In genomic region chr16:88884569-88885271, GRCh38 we compare ENCODE assay signal across 17 cellular contexts. TPM values are rescaled to one million over a fixed set of nuclear protein-coding genes. Genes with fewer than 3 reads are reported as not detected.
A peak's percentile ranks its signal among the peaks of the same experiment; 100 is the strongest.
DNase-seq lines count a peak whose midpoint lies in the region; ATAC-seq and TF ChIP-seq lines count a peak whose summit lies in the region.
"Had no signal": no experiment of that assay in that cellular context is flagged by ENCODE, and none has a peak within 500 bp of the region (broad histone marks: within the 10 kb centered on the region; RNA-seq: fewer than 3 reads in every experiment).

No MANE protein-coding gene starts in this region.

- CTCF ChIA-PET in HEK293 (lab: Yijun Ruan, JAX) = no interaction called here

- H4K20me1 ChIP-seq in BLaER1 (peaks cover 84% of the 10 kb centered on the region), neural progenitor cell (ENCODE audit: low read depth) (no peaks in the 10 kb centered on the region)

- H3K9me3 Mint-ChIP-seq in neural progenitor cell = no peaks in the 10 kb centered on the region
- H3K9me3 Mint-ChIP-seq: CD4-positive, CD25-positive, alpha-beta regulatory T cell; CD8-positive, alpha-beta memory T cell had no signal

- H3F3A ChIP-seq in neural progenitor cell (ENCODE audit: low read depth) = no peaks in the 10 kb centered on the region

- no peaks in the 10 kb centered on the region for H3K36me3 Mint-ChIP-seq in neural progenitor cell
- H3K36me3 Mint-ChIP-seq: CD4-positive, CD25-positive, alpha-beta regulatory T cell; CD8-positive, alpha-beta memory T cell had no signal

- TF ChIP-seq CTCF in HEK293 (tag by site-specific recombination; IDR thresholded peaks at IDR 0.05) (no peak), neural progenitor cell (IDR thresholded peaks at IDR 0.05) (no peak)

- H3K27me3 ChIP-seq in BLaER1 = no peaks in the 10 kb centered on the region
- no peaks in the 10 kb centered on the region for H3K27me3 ChIP-seq in neural progenitor cell
- no peaks in the 10 kb centered on the region for H3K27me3 ChIP-seq in skeletal muscle tissue (ENCODE audit: control insufficient read depth in 3 of 3, insufficient read depth in 3 of 3, low read length in 3 of 3)

- peaks cover 6% of the 10 kb centered on the region for H3K27me3 Mint-ChIP-seq in neural progenitor cell (ENCODE audit: insufficient read depth, low read depth)
- H3K27me3 Mint-ChIP-seq: CD4-positive, CD25-positive, alpha-beta regulatory T cell; CD8-positive, alpha-beta memory T cell had no signal

- H3K27ac Mint-ChIP-seq in neural progenitor cell = no peak overlapping the region
- H3K27ac Mint-ChIP-seq: CD4-positive, CD25-positive, alpha-beta regulatory T cell; CD8-positive, alpha-beta memory T cell; GM23338 had no signal

- peaks cover 97% of the 10 kb centered on the region for H3K4me1 ChIP-seq in BLaER1
- H3K4me1 ChIP-seq in HEK293 (ENCODE audit: control insufficient read depth, insufficient read depth, low read length) = no peaks in the 10 kb centered on the region
- H3K4me1 ChIP-seq in neural progenitor cell = peaks cover 7% of the 10 kb centered on the region
- peaks cover 56 to 69% (median 66%) of the 10 kb centered on the region in 3 donors for H3K4me1 ChIP-seq in skeletal muscle tissue (ENCODE audit: control insufficient read depth in 3 of 3, insufficient read depth in 3 of 3, low read length in 3 of 3)

- ATAC-seq in GM21515 (IDR thresholded peaks at IDR 0.05; ENCODE audit: unreplicated experiment) = no peak
- ATAC-seq: GM23338, HCT116 had no signal

- H3K36me3 ChIP-seq in BLaER1 (peaks cover 77% of the 10 kb centered on the region), HEK293 (ENCODE audit: control insufficient read depth in 2 of 2, insufficient read depth in 1 of 2, low read length in 2 of 2) (no peaks in the 10 kb centered on the region), neural progenitor cell (no peaks in the 10 kb centered on the region), skeletal muscle tissue (ENCODE audit: control insufficient read depth in 3 of 3, insufficient read depth in 3 of 3, low read length in 3 of 3) (peaks cover 31 to 51% (median 45%) of the 10 kb centered on the region in 3 donors)

- H3K27ac ChIP-seq in BLaER1 (peak overlapping the region; percentile 49), HEK293 (ENCODE audit: extremely low read depth, low read depth, low read length) (no peak overlapping the region), neural progenitor cell (no peak overlapping the region), skeletal muscle tissue (ENCODE audit: low read depth, low read length) (peak overlapping the region; percentile 98)

- peak overlapping the region; percentile 53 for H3K4me3 Mint-ChIP-seq in neural progenitor cell
- H3K4me3 Mint-ChIP-seq: CD4-positive, CD25-positive, alpha-beta regulatory T cell; CD8-positive, alpha-beta memory T cell; GM23338 had no signal

- H3K79me2 ChIP-seq in neural progenitor cell (ENCODE audit: low read depth) = no peaks in the 10 kb centered on the region

- H3K9me3 ChIP-seq in BLaER1 (peaks cover 4% of the 10 kb centered on the region), HEK293 (ENCODE audit: control insufficient read depth, insufficient read depth, low read depth, low read length) (no peaks in the 10 kb centered on the region), neural progenitor cell (ENCODE audit: low read depth) (no peaks in the 10 kb centered on the region), skeletal muscle tissue (ENCODE audit: control insufficient read depth in 3 of 3, low read length in 3 of 3) (no peaks in the 10 kb centered on the region)

- H3K9ac ChIP-seq in BLaER1 = 0 out of 2 replicates have a peak overlapping the region, but pooled peaks have one; percentile 34
- H3K9ac ChIP-seq in neural progenitor cell = no peak overlapping the region
- H3K9ac ChIP-seq in skeletal muscle tissue (ENCODE audit: low read depth in 1 of 3, low read length in 3 of 3) = peak overlapping the region; percentile 43 to 77 (median 57)

- DNase-seq in neural progenitor cell (ENCODE audit: low spot score) (no peak), NCI-H2227 treated with DMSO at 0.1 percent for 48 hours (lab: John Stamatoyannopoulos, UW) (no peak), epidermal melanocyte (ENCODE audit: insufficient read length, low spot score) (no peak)
- DNase-seq: 8988T; C1 segment of cervical spinal cord; CD4-positive, CD25-positive, alpha-beta regulatory T cell; CD8-positive, alpha-beta memory T cell; COR-L47; DMS 273 treated with DMSO at 0.1 percent for 48 hours had no signal

- POLR2A ChIA-PET in HEK293 (lab: Yijun Ruan, JAX) = no interaction called here

- peak overlapping the region; percentile 87 for H3K4me2 ChIP-seq in BLaER1
- no peak overlapping the region for H3K4me2 ChIP-seq in neural progenitor cell
- H3K4me2 ChIP-seq: GM23338 had no signal

- H2AFZ ChIP-seq in neural progenitor cell (replicated peaks) = no peak overlapping the region
- H2AFZ ChIP-seq: GM23338 had no signal

- no peak overlapping the region for H3K4me3 ChIP-seq in BLaER1
- H3K4me3 ChIP-seq in HEK293 (ENCODE audit: low read depth, low read length) = no peak overlapping the region
- no peak overlapping the region for H3K4me3 ChIP-seq in neural progenitor cell
- H3K4me3 ChIP-seq in skeletal muscle tissue (ENCODE audit: low read length in 3 of 3) = peak overlapping the region in 2 of 3 donors; percentile 39 to 54
- H3K4me3 ChIP-seq: GM23338 had no signal

- H3K4me1 Mint-ChIP-seq in neural progenitor cell = peaks cover 11% of the 10 kb centered on the region

TF ChIP-seq in HEK293, 187 proteins besides CTCF, POLR2A, EP300 and RAD21:
- no peak for TF ChIP-seq ZNF366 (tag by site-specific recombination; conservative IDR thresholded peaks at IDR 0.05)
- 0 out of 2 replicates have a peak, but pooled peaks have one; percentile 15 for TF ChIP-seq EGR2 (tag by site-specific recombination; IDR thresholded peaks at IDR 0.05; ENCODE audit: low read depth)
- TF ChIP-seq ZNF426 (tag by site-specific recombination; IDR thresholded peaks at IDR 0.05) = no peak

RNA-seq across cellular contexts. Expression of gene PABPN1L, which starts 18.3 kb away (rescaled TPM):
- total RNA-seq in neural progenitor cell (ENCODE audit: low replicate concordance) (not detected in 2 replicates), skeletal muscle tissue (not detected)
- total RNA-seq: A673; CD4-positive, CD25-positive, alpha-beta regulatory T cell; CD8-positive, alpha-beta memory T cell; GM23338; HT-29 had no signal

RNA-seq across cellular contexts. Expression of gene TRAPPC2L, which starts 27.8 kb away (rescaled TPM):
- total RNA-seq in neural progenitor cell (ENCODE audit: low replicate concordance) (31.8 and 48.5 TPM in 2 replicates), skeletal muscle tissue (29.2 TPM)

RNA-seq across cellular contexts. Expression of gene GALNS, which starts 28.0 kb away (rescaled TPM):
- total RNA-seq in neural progenitor cell (ENCODE audit: low replicate concordance) (5.0 and 11.6 TPM in 2 replicates), skeletal muscle tissue (9.9 TPM)

Comparison
In these comparisons a context has a peak if more than half of its experiments do, and no peak if none do; other contexts are left out.
1. H3K27ac ChIP-seq: peak in BLaER1 (single experiment) and skeletal muscle tissue (single experiment); none in HEK293 (single experiment) and neural progenitor cell (single experiment).
2. H3K4me3 ChIP-seq: peak in skeletal muscle tissue (2 of 3); none in BLaER1 (single experiment), HEK293 (single experiment) and neural progenitor cell (single experiment).